In the genomic region with DNA sequence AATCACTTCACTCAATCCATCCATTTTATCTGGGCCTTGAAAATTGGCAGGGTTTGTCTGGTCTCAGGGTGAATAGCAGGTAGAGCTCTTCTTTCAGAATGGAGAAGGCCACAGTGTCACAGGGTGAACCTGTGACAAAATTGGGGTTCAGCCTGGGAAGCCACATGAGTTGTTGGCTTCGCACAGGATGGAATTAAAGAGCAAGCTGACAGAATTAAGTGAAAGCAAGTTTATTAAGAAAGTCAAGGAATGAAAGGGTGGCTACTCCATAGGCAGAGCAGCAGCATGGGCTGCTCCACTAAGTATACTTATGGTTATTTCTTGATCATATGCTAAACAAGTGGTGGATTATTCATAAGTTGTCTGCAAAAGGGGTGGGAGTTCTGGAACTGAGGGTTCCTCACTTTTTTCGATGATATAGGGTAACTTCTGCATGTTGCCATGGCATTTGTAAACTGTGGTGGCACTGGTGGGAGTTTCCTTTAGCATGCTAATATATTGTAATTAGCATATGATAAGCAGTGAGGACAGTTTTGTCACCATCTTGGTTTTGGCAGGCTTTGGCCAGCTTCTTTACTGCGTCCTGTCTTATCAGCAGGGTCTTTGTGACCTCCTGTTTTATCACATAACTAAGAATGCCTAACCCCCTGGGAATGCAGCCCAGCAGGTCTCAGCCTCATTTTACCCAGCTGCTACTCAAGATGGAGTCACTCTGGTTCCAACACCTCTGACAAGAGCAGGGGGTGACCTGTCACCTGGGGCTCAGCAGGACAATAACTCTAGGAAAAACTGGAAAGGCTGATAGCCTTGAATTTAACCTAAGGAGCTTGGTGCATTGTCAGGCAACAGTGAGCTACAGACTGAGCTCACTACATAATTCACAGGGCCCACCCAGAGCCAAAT, we compare ENCODE assay signal across 1 cellular context.
A peak's percentile ranks its signal among the peaks of the same experiment; 100 is the strongest.
TF ChIP-seq lines count a peak whose summit lies in the region.

No MANE protein-coding gene starts in this region.

TF ChIP-seq in H1, 55 proteins besides CTCF, POLR2A, EP300 and RAD21:
- TF ChIP-seq TAF7 (optimal IDR thresholded peaks at IDR 0.05; ENCODE audit: borderline replicate concordance, low read depth, low read length) (peak; percentile 51), SAP30 (IDR thresholded peaks at IDR 0.05; ENCODE audit: insufficient read depth, insufficient replicate concordance, low read length) (no peak)
TF ChIP-seq in H1: peak in this region for 1.
